36 cellular contexts compared by ENCODE assay signal in genomic region chr7:101788517-101788916, GRCh38.
"Had no signal": no experiment of that assay in that cellular context is flagged by ENCODE, and none has a peak within 500 bp of the region (broad histone marks: within the 10 kb centered on the region; RNA-seq: fewer than 3 reads in every experiment).

No MANE protein-coding gene starts in this region.

- DNase-seq: Karpas-422, Kasumi-1, MG63, MM.1S, MV-4-11, NCI-H1048, NCI-H1092, NCI-H1092 treated with DMSO at 0.1 percent for 48 hours, NCI-H1105, NCI-H1105 treated with DMSO at 0.1 percent for 48 hours, NCI-H1417, NCI-H1417 treated with DMSO at 0.1 percent for 48 hours, NCI-H1436, NCI-H1436 treated with DMSO at 0.1 percent for 48 hours, NCI-H146, NCI-H1694, NCI-H1694 treated with DMSO at 0.1 percent for 48 hours, NCI-H187, NCI-H187 treated with DMSO at 0.1 percent for 48 hours, NCI-H1930, NCI-H2029, NCI-H2029 treated with DMSO at 0.1 percent for 48 hours, NCI-H2081, NCI-H2081 treated with DMSO at 0.1 percent for 48 hours, NCI-H2107, NCI-H2171, NCI-H2171 treated with DMSO at 0.1 percent for 48 hours, NCI-H2227 treated with DMSO at 0.1 percent for 48 hours, NCI-H226, NCI-H345, NCI-H446, NCI-H446 treated with DMSO at 0.1 percent for 48 hours, NCI-H510A, NCI-H510A treated with DMSO at 0.1 percent for 48 hours, NCI-H524, NCI-H524 treated with DMSO at 0.1 percent for 48 hours had no signal

- H3K27me3 ChIP-seq: MG63 had no signal

- H3K4me3 ChIP-seq: MG63 had no signal

- H3K9me3 ChIP-seq: MG63 had no signal

- H3K36me3 ChIP-seq: MG63 had no signal
